In genomic region chr6:142872376-142872775, GRCh38 we compare ENCODE assay signal across 10 cellular contexts.
DNase-seq lines count a peak whose midpoint lies in the region; ATAC-seq and TF ChIP-seq lines count a peak whose summit lies in the region.
"Had no signal": no experiment of that assay in that cellular context is flagged by ENCODE, and none has a peak within 500 bp of the region (broad histone marks: within the 10 kb centered on the region; RNA-seq: fewer than 3 reads in every experiment).

No MANE protein-coding gene starts in this region.

- H3K4me3 ChIP-seq in CD8-positive, alpha-beta memory T cell (ENCODE audit: low read length), result no peak overlapping the region
- H3K4me3 ChIP-seq in SJSA1, result no peak overlapping the region
- no peak overlapping the region for H3K4me3 ChIP-seq in esophagus muscularis mucosa

- H3K27me3 Mint-ChIP-seq in CD8-positive, alpha-beta memory T cell, result no peaks in the 10 kb centered on the region
- H3K27me3 Mint-ChIP-seq in nephron (ENCODE audit: low read depth) (no peaks in the 10 kb centered on the region), chondrocyte (ENCODE audit: low read depth) (no peaks in the 10 kb centered on the region)

- ATAC-seq in GM19035 (IDR thresholded peaks at IDR 0.05; ENCODE audit: unreplicated experiment), result no peak

- POLR2A ChIA-PET in CD8-positive, alpha-beta memory T cell (lab: Charles Lee), result interaction anchor here (1.1 to 1.8 kb wide), 2 partner anchors 35 to 74 kb away, joined by 6 read pairs; no protein-coding TSS in a partner anchor

- no peak for TF ChIP-seq POLR2A in esophagus muscularis mucosa (IDR thresholded peaks at IDR 0.05; ENCODE audit: low read depth)

- H3K4me1 ChIP-seq in CD8-positive, alpha-beta memory T cell (ENCODE audit: insufficient read depth, low read length), result peaks cover 72% of the 10 kb centered on the region
- H3K4me1 ChIP-seq in SJSA1 (replicated peaks) (peaks cover 10% of the 10 kb centered on the region), esophagus muscularis mucosa (peaks cover 28 to 52% (median 33%) of the 10 kb centered on the region in 4 donors)

- WGBS in esophagus muscularis mucosa, result 70% methylated on average over 3 of the region's 3 CpGs

- DNase-seq in CD8-positive, alpha-beta memory T cell, result no peak
- DNase-seq in SJSA1 (ENCODE audit: low read depth in 1 of 2, low spot score in 2 of 2) (no peak), esophagus muscularis mucosa (ENCODE audit: extremely low spot score) (no peak), activated gamma-delta T cell treated with Interleukin-2 at 50 U/mL for 16 hours (no peak), NCI-H524 (lab: John Stamatoyannopoulos, UW) (no peak), chondrocyte (ENCODE audit: low spot score) (no peak)
- DNase-seq: RPMI8226 had no signal

- no peak for TF ChIP-seq EP300 in esophagus muscularis mucosa (IDR thresholded peaks at IDR 0.05)

- H3K9me3 Mint-ChIP-seq in CD8-positive, alpha-beta memory T cell, result no peaks in the 10 kb centered on the region
- H3K9me3 Mint-ChIP-seq in nephron (peaks cover under 1% of the 10 kb centered on the region), chondrocyte (ENCODE audit: low read depth) (peaks cover under 1% of the 10 kb centered on the region)
- H3K9me3 Mint-ChIP-seq: activated naive CD4-positive, alpha-beta T cell treated with anti-CD3 and anti-CD28 coated beads for 36 hours had no signal

- CTCF ChIA-PET in CD8-positive, alpha-beta memory T cell (lab: Charles Lee), result interaction anchor here (0.7 to 1.5 kb wide), 8 partner anchors 9 to 54 kb away, joined by 3 to 7 read pairs (median 4); no protein-coding TSS in a partner anchor

- peak overlapping the region; percentile 31 to 95 (median 90) for H3K27ac Mint-ChIP-seq in CD8-positive, alpha-beta memory T cell
- peak overlapping the region; percentile 42 to 78 (median 76) for H3K27ac Mint-ChIP-seq in nephron
- no peak overlapping the region for H3K27ac Mint-ChIP-seq in chondrocyte (ENCODE audit: unreplicated experiment)

- peak overlapping the region in 2 of 7 donors; percentile 58 to 72 for H3K4me3 Mint-ChIP-seq in CD8-positive, alpha-beta memory T cell
- H3K4me3 Mint-ChIP-seq in nephron (no peak overlapping the region), chondrocyte (ENCODE audit: unreplicated experiment) (no peak overlapping the region)

- intact Hi-C loops in esophagus muscularis mucosa (cut with DNase I), result no loop called here

- H3K4me1 Mint-ChIP-seq in CD8-positive, alpha-beta memory T cell, result peaks cover 78 to 95% (median 93%) of the 10 kb centered on the region in 3 donors
- H3K4me1 Mint-ChIP-seq in nephron (peaks cover 64% of the 10 kb centered on the region), chondrocyte (ENCODE audit: low read depth) (peaks cover 29% of the 10 kb centered on the region)

- H3K36me3 ChIP-seq in CD8-positive, alpha-beta memory T cell (ENCODE audit: insufficient read depth, low read length), result no peaks in the 10 kb centered on the region
- H3K36me3 ChIP-seq in SJSA1 (no peaks in the 10 kb centered on the region), esophagus muscularis mucosa (no peaks in the 10 kb centered on the region)

- no peaks in the 10 kb centered on the region for H3K27me3 ChIP-seq in CD8-positive, alpha-beta memory T cell (ENCODE audit: insufficient read depth, low read length, poor library complexity, severe bottlenecking)
- H3K27me3 ChIP-seq in SJSA1 (replicated peaks) (no peaks in the 10 kb centered on the region), esophagus muscularis mucosa (no peaks in the 10 kb centered on the region)

- H3K9me3 ChIP-seq in CD8-positive, alpha-beta memory T cell (ENCODE audit: low read length), result no peaks in the 10 kb centered on the region
- H3K9me3 ChIP-seq in SJSA1 (replicated peaks) (no peaks in the 10 kb centered on the region), esophagus muscularis mucosa (no peaks in the 10 kb centered on the region)

- H3K27ac ChIP-seq in CD8-positive, alpha-beta memory T cell (ENCODE audit: low read depth, low read length), result no peak overlapping the region
- H3K27ac ChIP-seq in SJSA1 (peak overlapping the region; percentile 35; the same call in 1 of the 2 replicates), esophagus muscularis mucosa (replicated peaks in 1 of 4) (peak overlapping the region; percentile 1 to 59 (median 24))

- peaks cover 0 to 10% (median 5%) of the 10 kb centered on the region in 3 donors for H3K36me3 Mint-ChIP-seq in CD8-positive, alpha-beta memory T cell
- H3K36me3 Mint-ChIP-seq in nephron (ENCODE audit: low read depth) (no peaks in the 10 kb centered on the region), chondrocyte (ENCODE audit: low read depth) (no peaks in the 10 kb centered on the region)

- TF ChIP-seq CTCF in esophagus muscularis mucosa (IDR thresholded peaks at IDR 0.05) (no peak), nephron (IDR thresholded peaks at IDR 0.05; ENCODE audit: unreplicated experiment in 3 of 3) (no peak), chondrocyte (IDR thresholded peaks at IDR 0.05) (no peak)
